ENCODE assay signal across 24 cellular contexts in genomic region chr5:112232651-112233050, GRCh38.
"Had no signal": no experiment of that assay in that cellular context is flagged by ENCODE, and none has a peak within 500 bp of the region (broad histone marks: within the 10 kb centered on the region; RNA-seq: fewer than 3 reads in every experiment).

No MANE protein-coding gene starts in this region.

- H3K9me3 Mint-ChIP-seq: activated T-cell treated with anti-CD3 and anti-CD28 coated beads, Interleukin-2, amount 50 U/mL, for 24 hours; activated T-helper 2 cell treated with anti-CD3 and anti-CD28 coated beads, Interferon-gamma antibody, Interleukin-2, Interleukin-4, amounts not matched to agents 10 μg/mL and 5 μg/mL and 100 μg/mL, durations not matched to agents 14 hours and 24 hours and 36 hours; endodermal cell; nephron progenitor cell; stimulated activated memory B cell treated with anti-CD40 and anti-IgM and Interleukin-4, amounts not matched to agents 10 μg/mL and 1 μg/mL and 100 μg/mL, for 72 hours had no signal

- ATAC-seq: left lung; sciatic nerve; SK-N-SH treated with all-trans-retinoic acid at 6 μM for 48 hours; stimulated activated memory B cell treated with anti-CD40 and anti-IgM and Interleukin-4, amounts not matched to agents 10 μg/mL and 1 μg/mL and 100 μg/mL, for 72 hours had no signal

- H3K27me3 Mint-ChIP-seq: stimulated activated memory B cell treated with anti-CD40 and anti-IgM and Interleukin-4, amounts not matched to agents 10 μg/mL and 1 μg/mL and 100 μg/mL, for 72 hours had no signal

- H3K4me1 Mint-ChIP-seq: immature natural killer cell; stimulated activated memory B cell treated with anti-CD40 and anti-IgM and Interleukin-4, amounts not matched to agents 10 μg/mL and 1 μg/mL and 100 μg/mL, for 72 hours had no signal

- H3K4me1 ChIP-seq: testis had no signal

- H3K9me3 ChIP-seq: adrenal gland, left lung, testis, upper lobe of left lung had no signal

- H3K27ac ChIP-seq: adrenal gland, left lung, testis, upper lobe of left lung, VCaP had no signal

- DNase-seq: activated CD4-positive, alpha-beta T cell treated with anti-CD3 and anti-CD28 coated beads, Interleukin-2, amount 50 U/mL, for 1 hour; activated CD4-positive, CD25-positive, alpha-beta regulatory T cell treated with anti-CD3 and anti-CD28 coated beads, Interleukin-2, amount 50 U/mL, for 72 hours; activated naive CD4-positive, alpha-beta T cell; activated T-cell treated with anti-CD3 and anti-CD28 coated beads, Interleukin-2, amount 50 U/mL, for 24 hours; adrenal gland; cortex of kidney; endodermal cell; foreskin melanocyte; immature natural killer cell; left lung; midbrain; nephron progenitor cell; occipital lobe; posterior cingulate gyrus; stimulated activated CD4-positive, alpha-beta T cell treated with anti-CD3 and anti-CD28 coated beads, Interleukin-15, amount 100 ng/mL, for 24 hours; testis; upper lobe of left lung had no signal

- H3K4me3 Mint-ChIP-seq: activated naive CD8-positive, alpha-beta T cell; activated T-cell treated with anti-CD3 and anti-CD28 coated beads, Interleukin-2, amount 50 U/mL, for 24 hours; endodermal cell; immature natural killer cell; nephron progenitor cell; stimulated activated memory B cell treated with anti-CD40 and anti-IgM and Interleukin-4, amounts not matched to agents 10 μg/mL and 1 μg/mL and 100 μg/mL, for 72 hours had no signal

- H3K36me3 ChIP-seq: adrenal gland, left lung had no signal

- H3K4me3 ChIP-seq: adrenal gland, left lung, smooth muscle cell, testis, upper lobe of left lung had no signal

- H3K36me3 Mint-ChIP-seq: activated naive CD8-positive, alpha-beta T cell; stimulated activated memory B cell treated with anti-CD40 and anti-IgM and Interleukin-4, amounts not matched to agents 10 μg/mL and 1 μg/mL and 100 μg/mL, for 72 hours had no signal

- H3K27ac Mint-ChIP-seq: activated naive CD8-positive, alpha-beta T cell; activated T-cell treated with anti-CD3 and anti-CD28 coated beads, Interleukin-2, amount 50 U/mL, for 24 hours; activated T-helper 2 cell treated with anti-CD3 and anti-CD28 coated beads, Interferon-gamma antibody, Interleukin-2, Interleukin-4, amounts not matched to agents 10 μg/mL and 5 μg/mL and 100 μg/mL, durations not matched to agents 14 hours and 24 hours and 36 hours; endodermal cell; immature natural killer cell; nephron progenitor cell; stimulated activated memory B cell treated with anti-CD40 and anti-IgM and Interleukin-4, amounts not matched to agents 10 μg/mL and 1 μg/mL and 100 μg/mL, for 72 hours had no signal

- H3K27me3 ChIP-seq: adrenal gland, left lung, testis, upper lobe of left lung had no signal
